27 cellular contexts compared by ENCODE assay signal in the genomic region with DNA sequence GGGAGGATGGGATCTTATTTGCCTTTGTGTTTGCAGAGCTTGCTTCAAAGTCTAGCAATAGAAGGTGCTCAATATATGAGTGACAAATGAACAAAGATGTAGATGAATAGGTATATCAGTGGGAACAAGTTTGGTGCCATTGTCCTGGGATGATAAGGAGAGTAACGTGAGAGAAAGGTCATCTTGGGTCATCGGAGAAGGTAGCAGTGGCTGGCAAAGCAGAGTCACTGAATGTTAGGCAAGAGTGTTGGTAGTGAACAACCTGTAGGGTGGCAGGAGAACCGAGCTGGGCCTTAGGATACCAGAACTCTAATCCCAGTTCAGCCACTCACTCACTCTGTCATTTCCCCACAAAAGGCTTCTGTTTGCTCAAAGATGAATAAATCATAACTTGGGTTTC.
"Had no signal": no experiment of that assay in that cellular context is flagged by ENCODE, and none has a peak within 500 bp of the region (broad histone marks: within the 10 kb centered on the region; RNA-seq: fewer than 3 reads in every experiment).

No MANE protein-coding gene starts in this region.

- H3K36me3 ChIP-seq: stomach, suprapubic skin, thoracic aorta, thyroid gland, tibial artery, tibial nerve, transverse colon, upper lobe of left lung, upper lobe of right lung, uterus, vagina had no signal

- H3K4me3 ChIP-seq: stomach, suprapubic skin, testis, thoracic aorta, thyroid gland, tibial artery, tibial nerve, transverse colon, upper lobe of left lung, upper lobe of right lung, uterus, vagina had no signal

- H3K27ac Mint-ChIP-seq: stimulated activated effector memory CD8-positive, alpha-beta T cell treated with anti-CD3 and anti-CD28 coated beads, Interleukin-12 subunit alpha, Interleukin-12 subunit beta, amount 100 ng/mL, for 72 hours; stimulated activated memory B cell treated with anti-CD40 and anti-IgM and Interleukin-4, amounts not matched to agents 10 μg/mL and 1 μg/mL and 100 μg/mL, for 72 hours; stimulated activated naive CD8-positive, alpha-beta T cell treated with anti-CD3 and anti-CD28 coated beads, Interleukin-15, amount 100 ng/mL, for 72 hours; stimulated activated naive CD8-positive, alpha-beta T cell treated with anti-CD3 and anti-CD28 coated beads, Interleukin-15, Interleukin-2, amounts not matched to agents 100 ng/mL and 50 ng/mL, for 24 hours; type B pancreatic cell had no signal

- H3K4me1 Mint-ChIP-seq: stimulated activated memory B cell treated with anti-CD40 and anti-IgM and Interleukin-4, amounts not matched to agents 10 μg/mL and 1 μg/mL and 100 μg/mL, for 72 hours; stimulated activated naive B cell treated with anti-CD40 and anti-IgM and Interleukin-4, amounts not matched to agents 10 μg/mL and 1 μg/mL and 100 μg/mL, for 72 hours had no signal

- DNase-seq: stimulated activated CD4-positive, alpha-beta T cell treated with anti-CD3 and anti-CD28 coated beads, Interleukin-2, amount 100 ng/mL, for 48 hours; stimulated activated CD4-positive, alpha-beta T cell treated with anti-CD3 and anti-CD28 coated beads, Interleukin-4, amount 100 ng/mL, for 1 hour; stimulated activated CD4-positive, alpha-beta T cell treated with anti-CD3 and anti-CD28 coated beads, Interleukin-4, amount 100 ng/mL, for 24 hours; stimulated activated CD4-positive, alpha-beta T cell treated with anti-CD3 and anti-CD28 coated beads, Interleukin-4, amount 100 ng/mL, for 4 hours; stimulated activated CD8-positive, alpha-beta memory T cell treated with anti-CD3 and anti-CD28 coated beads, Interleukin-4, amount 100 ng/mL, for 48 hours; stimulated activated naive B cell treated with anti-CD40 and anti-IgM and Interleukin-4, amounts not matched to agents 10 μg/mL and 1 μg/mL and 100 μg/mL, for 72 hours; stimulated activated naive CD4-positive, alpha-beta T cell; stimulated activated naive CD4-positive, alpha-beta T cell treated with Interleukin-2 at 50 U/mL for 16 hours; stimulated activated naive CD8-positive, alpha-beta T cell treated with anti-CD3 and anti-CD28 coated beads, Interleukin-15, amount 100 ng/mL, for 72 hours; stomach; substantia nigra; testis; thyroid gland; tibial artery; transverse colon; upper lobe of left lung; upper lobe of right lung; uterus had no signal

- H3K4me3 Mint-ChIP-seq: stimulated activated effector memory CD8-positive, alpha-beta T cell treated with anti-CD3 and anti-CD28 coated beads, Interleukin-12 subunit alpha, Interleukin-12 subunit beta, amount 100 ng/mL, for 72 hours; stimulated activated memory B cell treated with anti-CD40 and anti-IgM and Interleukin-4, amounts not matched to agents 10 μg/mL and 1 μg/mL and 100 μg/mL, for 72 hours; stimulated activated naive B cell treated with anti-CD40 and anti-IgM and Interleukin-4, amounts not matched to agents 10 μg/mL and 1 μg/mL and 100 μg/mL, for 72 hours; stimulated activated naive CD8-positive, alpha-beta T cell treated with anti-CD3 and anti-CD28 coated beads, Interleukin-15, amount 100 ng/mL, for 72 hours; stimulated activated naive CD8-positive, alpha-beta T cell treated with anti-CD3 and anti-CD28 coated beads, Interleukin-15, Interleukin-2, amounts not matched to agents 100 ng/mL and 50 ng/mL, for 24 hours; type B pancreatic cell had no signal

- H3K4me1 ChIP-seq: testis, thyroid gland, transverse colon, uterus, vagina had no signal

- H3K9me3 Mint-ChIP-seq: stimulated activated effector memory CD8-positive, alpha-beta T cell treated with anti-CD3 and anti-CD28 coated beads, Interleukin-12 subunit alpha, Interleukin-12 subunit beta, amount 100 ng/mL, for 72 hours; stimulated activated memory B cell treated with anti-CD40 and anti-IgM and Interleukin-4, amounts not matched to agents 10 μg/mL and 1 μg/mL and 100 μg/mL, for 72 hours; stimulated activated naive B cell treated with anti-CD40 and anti-IgM and Interleukin-4, amounts not matched to agents 10 μg/mL and 1 μg/mL and 100 μg/mL, for 72 hours; stimulated activated naive CD8-positive, alpha-beta T cell treated with anti-CD3 and anti-CD28 coated beads, Interleukin-15, Interleukin-2, amounts not matched to agents 100 ng/mL and 50 ng/mL, for 24 hours had no signal

- H3K9me3 ChIP-seq: stomach, suprapubic skin, testis, thoracic aorta, thyroid gland, tibial artery, tibial nerve, transverse colon, upper lobe of left lung, upper lobe of right lung, uterus, vagina had no signal

- H3K36me3 Mint-ChIP-seq: stimulated activated effector memory CD8-positive, alpha-beta T cell treated with anti-CD3 and anti-CD28 coated beads, Interleukin-12 subunit alpha, Interleukin-12 subunit beta, amount 100 ng/mL, for 72 hours; stimulated activated memory B cell treated with anti-CD40 and anti-IgM and Interleukin-4, amounts not matched to agents 10 μg/mL and 1 μg/mL and 100 μg/mL, for 72 hours; stimulated activated naive B cell treated with anti-CD40 and anti-IgM and Interleukin-4, amounts not matched to agents 10 μg/mL and 1 μg/mL and 100 μg/mL, for 72 hours; type B pancreatic cell had no signal

- FAIRE-seq: urothelium cell line had no signal

- H3K27ac ChIP-seq: stomach, suprapubic skin, testis, thoracic aorta, thyroid gland, tibial artery, tibial nerve, transverse colon, upper lobe of left lung, upper lobe of right lung, uterus, vagina had no signal

- H3K27me3 Mint-ChIP-seq: type B pancreatic cell had no signal

- H3K27me3 ChIP-seq: stomach, suprapubic skin, testis, thyroid gland, tibial artery, tibial nerve, transverse colon, upper lobe of left lung, upper lobe of right lung, uterus, vagina had no signal

- ATAC-seq: stimulated activated effector memory CD8-positive, alpha-beta T cell treated with anti-CD3 and anti-CD28 coated beads, Interleukin-12 subunit alpha, Interleukin-12 subunit beta, amount 100 ng/mL, for 72 hours; stimulated activated memory B cell treated with anti-CD40 and anti-IgM and Interleukin-4, amounts not matched to agents 10 μg/mL and 1 μg/mL and 100 μg/mL, for 72 hours; stimulated activated naive B cell treated with anti-CD40 and anti-IgM and Interleukin-4, amounts not matched to agents 10 μg/mL and 1 μg/mL and 100 μg/mL, for 72 hours; stimulated activated naive CD8-positive, alpha-beta T cell treated with anti-CD3 and anti-CD28 coated beads, Interleukin-15, amount 100 ng/mL, for 72 hours; upper lobe of right lung had no signal
